Comparison of ENCODE assay signal across 1 cellular context in the genomic region with DNA sequence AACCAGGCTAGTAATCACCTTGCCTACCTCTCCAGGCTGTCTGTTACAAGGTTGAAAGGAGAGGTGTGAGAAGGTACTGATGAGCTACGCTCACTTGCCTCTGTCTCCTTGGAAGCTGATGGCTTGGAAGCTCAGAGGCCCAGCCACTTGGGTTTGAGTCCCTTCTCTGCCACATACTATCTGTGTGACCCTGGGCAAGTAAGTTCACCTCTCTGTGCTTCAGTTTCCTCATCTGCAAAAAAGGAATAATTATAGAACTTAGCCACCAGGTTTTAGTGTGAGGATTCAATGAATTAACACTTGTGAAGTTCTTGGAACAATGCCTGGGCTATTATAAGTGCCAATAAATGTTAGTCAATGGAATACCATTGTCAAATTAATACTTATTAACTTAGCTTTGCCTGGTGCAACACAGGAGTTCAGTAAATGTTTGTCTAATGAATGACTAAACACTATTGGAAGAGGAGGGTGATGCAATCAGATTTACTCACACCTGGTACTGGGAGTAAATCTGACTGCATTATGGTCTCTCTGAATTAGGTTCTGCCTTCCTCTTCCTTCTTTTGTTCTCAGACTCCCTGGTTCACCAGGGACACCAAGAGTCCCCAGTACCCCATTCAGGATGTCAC.
TF ChIP-seq lines count a peak whose summit lies in the region.

No MANE protein-coding gene starts in this region.

TF ChIP-seq in HCT116, 20 proteins besides CTCF, POLR2A, EP300 and RAD21 (continued from another document):
- TF ChIP-seq, protein P1, sequence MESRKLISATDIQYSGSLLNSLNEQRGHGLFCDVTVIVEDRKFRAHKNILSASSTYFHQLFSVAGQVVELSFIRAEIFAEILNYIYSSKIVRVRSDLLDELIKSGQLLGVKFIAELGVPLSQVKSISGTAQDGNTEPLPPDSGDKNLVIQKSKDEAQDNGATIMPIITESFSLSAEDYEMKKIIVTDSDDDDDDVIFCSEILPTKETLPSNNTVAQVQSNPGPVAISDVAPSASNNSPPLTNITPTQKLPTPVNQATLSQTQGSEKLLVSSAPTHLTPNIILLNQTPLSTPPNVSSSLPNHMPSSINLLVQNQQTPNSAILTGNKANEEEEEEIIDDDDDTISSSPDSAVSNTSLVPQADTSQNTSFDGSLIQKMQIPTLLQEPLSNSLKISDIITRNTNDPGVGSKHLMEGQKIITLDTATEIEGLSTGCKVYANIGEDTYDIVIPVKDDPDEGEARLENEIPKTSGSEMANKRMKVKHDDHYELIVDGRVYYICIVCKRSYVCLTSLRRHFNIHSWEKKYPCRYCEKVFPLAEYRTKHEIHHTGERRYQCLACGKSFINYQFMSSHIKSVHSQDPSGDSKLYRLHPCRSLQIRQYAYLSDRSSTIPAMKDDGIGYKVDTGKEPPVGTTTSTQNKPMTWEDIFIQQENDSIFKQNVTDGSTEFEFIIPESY (IDR thresholded peaks at IDR 0.05; ENCODE audit: extremely low read depth, insufficient replicate concordance, low read length): no peak
- TF ChIP-seq, protein P2, sequence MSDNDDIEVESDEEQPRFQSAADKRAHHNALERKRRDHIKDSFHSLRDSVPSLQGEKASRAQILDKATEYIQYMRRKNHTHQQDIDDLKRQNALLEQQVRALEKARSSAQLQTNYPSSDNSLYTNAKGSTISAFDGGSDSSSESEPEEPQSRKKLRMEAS (IDR thresholded peaks at IDR 0.05): peak; percentile 38; the same call in 1 of the 2 replicates
